In genomic region chr9:122138560-122139268, GRCh38 we compare ENCODE assay signal across 1 cellular context.
TF ChIP-seq lines count a peak whose summit lies in the region.

No MANE protein-coding gene starts in this region.

TF ChIP-seq in HepG2, 621 proteins besides CTCF, POLR2A, EP300 and RAD21 (continued from another document and continues in another):
- no peak for TF ChIP-seq GPN1 (CRISPR knock-in tag; IDR thresholded peaks at IDR 0.05; ENCODE audit: borderline replicate concordance)
- no peak for TF ChIP-seq ATF6 (CRISPR knock-in tag; conservative IDR thresholded peaks at IDR 0.05)
- no peak for TF ChIP-seq RNF2 (conservative IDR thresholded peaks at IDR 0.05; ENCODE audit: low read depth)
- TF ChIP-seq HOXA9 (CRISPR knock-in tag; IDR thresholded peaks at IDR 0.05; ENCODE audit: borderline replicate concordance) = no peak
- no peak for TF ChIP-seq ZZZ3 (CRISPR knock-in tag; IDR thresholded peaks at IDR 0.05; ENCODE audit: borderline replicate concordance)
- TF ChIP-seq FOXJ3 (CRISPR knock-in tag; IDR thresholded peaks at IDR 0.05; ENCODE audit: borderline replicate concordance) = no peak
- TF ChIP-seq RXRA (CRISPR knock-in tag; IDR thresholded peaks at IDR 0.05) = no peak
- TF ChIP-seq HIVEP1 (CRISPR knock-in tag; IDR thresholded peaks at IDR 0.05) = no peak
- TF ChIP-seq ATF7-NPFF (CRISPR knock-in tag; IDR thresholded peaks at IDR 0.05; ENCODE audit: low read depth) = no peak
- no peak for TF ChIP-seq MXD1 (CRISPR knock-in tag; IDR thresholded peaks at IDR 0.05)
- TF ChIP-seq GMEB2 (CRISPR knock-in tag; IDR thresholded peaks at IDR 0.05; ENCODE audit: low read depth) = no peak
- no peak for TF ChIP-seq MYNN (CRISPR knock-in tag; IDR thresholded peaks at IDR 0.05; ENCODE audit: low read depth)
- TF ChIP-seq ZNF777 (CRISPR knock-in tag; IDR thresholded peaks at IDR 0.05) = no peak
- peak; percentile 55; the same call in 1 of the 2 replicates for TF ChIP-seq ZNF691 (CRISPR knock-in tag; IDR thresholded peaks at IDR 0.05; ENCODE audit: borderline replicate concordance, low read depth)
- TF ChIP-seq AGO2 (optimal IDR thresholded peaks at IDR 0.05; ENCODE audit: low read depth, low read length) = no peak
- no peak for TF ChIP-seq ZNF264 (CRISPR knock-in tag; IDR thresholded peaks at IDR 0.05)
- no peak for TF ChIP-seq CBFB (CRISPR knock-in tag; IDR thresholded peaks at IDR 0.05)
- no peak for TF ChIP-seq MTF1 (CRISPR knock-in tag; IDR thresholded peaks at IDR 0.05)
- no peak for TF ChIP-seq ZSCAN21 (CRISPR knock-in tag; IDR thresholded peaks at IDR 0.05; ENCODE audit: borderline replicate concordance)
- TF ChIP-seq THAP9 (CRISPR knock-in tag; IDR thresholded peaks at IDR 0.05; ENCODE audit: borderline replicate concordance) = no peak
- no peak for TF ChIP-seq ZFP1 (CRISPR knock-in tag; IDR thresholded peaks at IDR 0.05)
- TF ChIP-seq SOX5 (CRISPR knock-in tag; IDR thresholded peaks at IDR 0.05; ENCODE audit: borderline replicate concordance) = no peak
- TF ChIP-seq XBP1 (CRISPR knock-in tag; IDR thresholded peaks at IDR 0.05) = no peak
- TF ChIP-seq ZNF160 (CRISPR knock-in tag; IDR thresholded peaks at IDR 0.05) = no peak
- TF ChIP-seq MLX (CRISPR knock-in tag; IDR thresholded peaks at IDR 0.05) = no peak
- TF ChIP-seq MEIS1 (CRISPR knock-in tag; IDR thresholded peaks at IDR 0.05; ENCODE audit: borderline replicate concordance) = no peak
- TF ChIP-seq ZKSCAN5 (CRISPR knock-in tag; IDR thresholded peaks at IDR 0.05) = no peak
- TF ChIP-seq SAP130 (CRISPR knock-in tag; IDR thresholded peaks at IDR 0.05; ENCODE audit: low read depth) = peak; percentile 53; the same call in 1 of the 2 replicates
- TF ChIP-seq ZNF136 (CRISPR knock-in tag; IDR thresholded peaks at IDR 0.05; ENCODE audit: low read depth) = no peak
- TF ChIP-seq PRMT3 (CRISPR knock-in tag; IDR thresholded peaks at IDR 0.05; ENCODE audit: borderline replicate concordance, low read depth) = no peak
- TF ChIP-seq RFX1 (IDR thresholded peaks at IDR 0.05) = no peak
- TF ChIP-seq GTF2F1 (IDR thresholded peaks at IDR 0.05; ENCODE audit: low read length) = no peak
- no peak for TF ChIP-seq ZNF563 (CRISPR knock-in tag; IDR thresholded peaks at IDR 0.05)
- TF ChIP-seq ZNF3 (CRISPR knock-in tag; IDR thresholded peaks at IDR 0.05) = peak; percentile 65; the same call in 1 of the 2 replicates
- no peak for TF ChIP-seq RBFOX2 (IDR thresholded peaks at IDR 0.05; ENCODE audit: low read depth, low read length)
- no peak for TF ChIP-seq ZBTB7B (CRISPR knock-in tag; IDR thresholded peaks at IDR 0.05)
- TF ChIP-seq MTA3 (CRISPR knock-in tag; IDR thresholded peaks at IDR 0.05) = no peak
- TF ChIP-seq SALL1 (CRISPR knock-in tag; IDR thresholded peaks at IDR 0.05) = peak; percentile 66
- no peak for TF ChIP-seq ETS1 (CRISPR knock-in tag; IDR thresholded peaks at IDR 0.05)
- 0 out of 2 replicates have a peak, but pooled peaks have one; percentile 36 for TF ChIP-seq ZNF83 (CRISPR knock-in tag; IDR thresholded peaks at IDR 0.05; ENCODE audit: borderline replicate concordance)
- TF ChIP-seq YY1 (IDR thresholded peaks at IDR 0.05; ENCODE audit: insufficient read depth, insufficient replicate concordance, low read depth, low read length) = no peak
- TF ChIP-seq IRF2 (CRISPR knock-in tag; IDR thresholded peaks at IDR 0.05) = no peak
- TF ChIP-seq PITX1 (CRISPR knock-in tag; IDR thresholded peaks at IDR 0.05) = no peak
- no peak for TF ChIP-seq FOXA3 (CRISPR knock-in tag; IDR thresholded peaks at IDR 0.05)
- no peak for TF ChIP-seq ZNF333 (CRISPR knock-in tag; IDR thresholded peaks at IDR 0.05; ENCODE audit: borderline replicate concordance)
- TF ChIP-seq SRY (CRISPR knock-in tag; IDR thresholded peaks at IDR 0.05) = no peak
- TF ChIP-seq ZNF839 (CRISPR knock-in tag; IDR thresholded peaks at IDR 0.05; ENCODE audit: borderline replicate concordance) = no peak
- TF ChIP-seq NBN (conservative IDR thresholded peaks at IDR 0.05) = no peak
- TF ChIP-seq ZHX1 (CRISPR knock-in tag; IDR thresholded peaks at IDR 0.05; ENCODE audit: low read depth) = no peak
- 0 out of 2 replicates have a peak, but pooled peaks have one; percentile 25 for TF ChIP-seq JUN (CRISPR knock-in tag; IDR thresholded peaks at IDR 0.05)
- no peak for TF ChIP-seq ZNF670 (CRISPR knock-in tag; IDR thresholded peaks at IDR 0.05; ENCODE audit: borderline replicate concordance)
- peak; percentile 62 for TF ChIP-seq FOSL2 (CRISPR knock-in tag; IDR thresholded peaks at IDR 0.05)
- TF ChIP-seq ZNF18 (CRISPR knock-in tag; IDR thresholded peaks at IDR 0.05; ENCODE audit: insufficient replicate concordance) = no peak
- TF ChIP-seq ATF7 (IDR thresholded peaks at IDR 0.05) = no peak
- no peak for TF ChIP-seq ATF7 (CRISPR knock-in tag; IDR thresholded peaks at IDR 0.05)
- 0 out of 2 replicates have a peak, but pooled peaks have one; percentile 10 for TF ChIP-seq ZMAT3 (CRISPR knock-in tag; conservative IDR thresholded peaks at IDR 0.05)
- TF ChIP-seq KAT2B (IDR thresholded peaks at IDR 0.05; ENCODE audit: borderline replicate concordance, low read depth, low read length) = no peak
- TF ChIP-seq POLR2AphosphoS5 (IDR thresholded peaks at IDR 0.05; ENCODE audit: low read depth, low read length) = peak; percentile 42; the same call in 1 of the 2 replicates
- TF ChIP-seq RXRB (CRISPR knock-in tag; IDR thresholded peaks at IDR 0.05; ENCODE audit: borderline replicate concordance) = 0 out of 2 replicates have a peak, but pooled peaks have one; percentile 21
- TF ChIP-seq PHF21A (CRISPR knock-in tag; IDR thresholded peaks at IDR 0.05) = peak; percentile 32; the same call in 1 of the 2 replicates
- TF ChIP-seq FOXK2 (IDR thresholded peaks at IDR 0.05) = no peak
